Comparison of ENCODE assay signal across 11 cellular contexts in the genomic region with DNA sequence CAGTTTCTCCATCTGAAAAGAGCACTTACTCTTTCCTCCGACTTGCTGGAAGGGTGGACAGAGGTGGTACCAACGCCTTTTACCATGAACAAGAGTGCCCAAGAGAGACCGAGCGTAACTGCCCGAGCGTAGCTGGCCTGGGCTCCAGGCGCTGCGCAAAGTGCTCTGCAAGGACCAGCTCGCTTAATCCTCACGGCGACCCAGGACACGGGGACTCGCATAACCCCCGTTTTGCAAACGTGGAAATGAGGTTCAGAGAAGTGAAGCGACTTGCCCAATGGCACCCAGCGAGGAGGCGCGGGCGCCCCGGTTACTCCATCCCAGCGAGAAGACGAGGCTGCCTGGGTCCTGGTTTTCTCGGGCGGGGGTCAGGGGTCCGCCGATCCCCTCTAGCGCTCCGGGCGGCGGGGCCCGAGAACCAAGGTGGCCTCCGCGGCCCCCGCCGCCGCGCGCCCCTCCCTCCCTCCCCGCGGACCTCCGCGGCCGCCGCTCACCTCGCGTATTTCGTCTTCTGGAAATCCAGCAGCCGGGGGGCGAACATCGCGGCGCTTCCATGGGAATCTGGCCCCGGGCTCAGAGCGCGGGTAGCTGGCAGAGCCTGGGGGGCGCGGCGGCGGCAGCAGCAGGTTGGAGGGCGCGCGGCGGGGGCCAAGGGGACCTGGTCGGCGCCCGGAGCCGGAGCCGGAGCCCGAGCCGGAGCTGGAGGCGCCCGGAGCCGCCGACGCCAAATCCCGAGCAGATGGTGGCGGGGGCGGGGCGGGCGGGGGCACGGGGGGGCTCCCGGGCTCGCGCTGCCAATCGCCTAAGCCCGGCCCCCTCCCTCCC. TPM values are rescaled to one million over a fixed set of nuclear protein-coding genes. Genes with fewer than 3 reads are reported as not detected.
A peak's percentile ranks its signal among the peaks of the same experiment; 100 is the strongest.
DNase-seq lines count a peak whose midpoint lies in the region; ATAC-seq, FAIRE-seq and TF ChIP-seq lines count a peak whose summit lies in the region.
"Had no signal": no experiment of that assay in that cellular context is flagged by ENCODE, and none has a peak within 500 bp of the region (broad histone marks: within the 10 kb centered on the region; RNA-seq: fewer than 3 reads in every experiment).

A gene with protein sequence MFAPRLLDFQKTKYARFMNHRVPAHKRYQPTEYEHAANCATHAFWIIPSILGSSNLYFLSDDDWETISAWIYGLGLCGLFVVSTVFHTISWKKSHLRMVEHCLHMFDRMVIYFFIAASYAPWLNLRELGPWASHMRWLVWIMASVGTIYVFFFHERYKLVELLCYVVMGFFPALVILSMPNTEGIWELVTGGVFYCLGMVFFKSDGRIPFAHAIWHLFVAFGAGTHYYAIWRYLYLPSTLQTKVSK (minus strand): TSS at position 711 of the 825 bp plus-strand sequence. CDS start 170 bp downstream, at position 541.

- WGBS in GM12878 (ENCODE audit: insufficient coverage, insufficient replicate concordance, low lambda C conversion rate, missing lambda C conversion rate): 46% methylated on average over 23 of the region's 87 CpGs
- 3% methylated on average over 86 of the region's 87 CpGs for WGBS in urinary bladder

- no peak within 1 kb of the TSS for H2AFZ ChIP-seq in GM12878 (ENCODE audit: control insufficient read depth, low read depth, low read length)

- H3K4me1 Mint-ChIP-seq in natural killer cell (peaks cover 5% of the 10 kb centered on the region in 2 donors), mesothelial cell of epicardium (peaks cover 5% of the 10 kb centered on the region)
- peaks cover 0 to 4% of the 10 kb centered on the region in 2 donors for H3K4me1 Mint-ChIP-seq in natural killer cell treated with Interleukin-12 subunit alpha and Interleukin-12 subunit beta and Interleukin-15 and Interleukin-18, amount 100 ng/mL, for 72 hours (ENCODE audit: low read depth in 2 of 2)

- no peaks in the 10 kb centered on the region for H3K79me2 ChIP-seq in GM12878 (ENCODE audit: control insufficient read depth, insufficient read depth, low read length)

- H3K9me3 Mint-ChIP-seq in natural killer cell (no peaks in the 10 kb centered on the region), mesothelial cell of epicardium (peaks cover 6% of the 10 kb centered on the region)
- H3K9me3 Mint-ChIP-seq in natural killer cell treated with Interleukin-12 subunit alpha and Interleukin-12 subunit beta and Interleukin-15 and Interleukin-18, amount 100 ng/mL, for 72 hours: no peaks in the 10 kb centered on the region

- RAD21 ChIA-PET in GM12878 (lab: Charles Lee; ENCODE audit: unreplicated experiment): no interaction called here

- CTCF ChIA-PET in GM12878 (lab: Yijun Ruan, JAX): no interaction called here

- POLR2A ChIA-PET in GM12878 (lab: Charles Lee): no interaction called here

- H3K4me3 ChIP-seq in GM12878 (no peak within 1 kb of the TSS), urinary bladder (ENCODE audit: low read depth, low read length) (peak within 1 kb of the TSS; percentile 51)

- peak within 1 kb of the TSS; percentile 65 for H3K4me3 Mint-ChIP-seq in natural killer cell
- no peak within 1 kb of the TSS for H3K4me3 Mint-ChIP-seq in natural killer cell treated with Interleukin-12 subunit alpha and Interleukin-12 subunit beta and Interleukin-15 and Interleukin-18, amount 100 ng/mL, for 72 hours
- H3K4me3 Mint-ChIP-seq in mesothelial cell of epicardium: peak within 1 kb of the TSS; percentile 74

- intact Hi-C loops in natural killer cell (cut with micrococcal nuclease): no loop called here
- intact Hi-C loops in GM12878 (cut with micrococcal nuclease; ENCODE audit: unreplicated experiment): no loop called here

- no peaks in the 10 kb centered on the region for H3K36me3 ChIP-seq in GM12878 (ENCODE audit: control insufficient read depth in 2 of 2, insufficient read depth in 2 of 2, low read length in 1 of 2)
- no peaks in the 10 kb centered on the region for H3K36me3 ChIP-seq in urinary bladder (ENCODE audit: insufficient read depth)
- H3K36me3 ChIP-seq: Peyer's patch had no signal

- no peak for TF ChIP-seq CTCF in natural killer cell (IDR thresholded peaks at IDR 0.05)
- TF ChIP-seq CTCF in GM12878 (IDR thresholded peaks at IDR 0.05 in 2 of 3, conservative IDR thresholded peaks at IDR 0.05 in 1 of 3; ENCODE audit: control insufficient read depth in 2 of 3, extremely low read depth in 1 of 3, insufficient read depth in 1 of 3, low read depth in 3 of 3, low read length in 3 of 3): no peak
- TF ChIP-seq CTCF in mesothelial cell of epicardium (IDR thresholded peaks at IDR 0.05; ENCODE audit: unreplicated experiment): no peak

- H3K27me3 ChIP-seq in GM12878 (replicated peaks in 1 of 2; ENCODE audit: control insufficient read depth in 2 of 2, insufficient read depth in 2 of 2, low read length in 1 of 2): peaks cover 0 to 3% of the 10 kb centered on the region in 2 experiments; a peak in 1 of 4 replicates

- no peaks in the 10 kb centered on the region for H4K20me1 ChIP-seq in GM12878 (ENCODE audit: control insufficient read depth, insufficient read depth)

- no peak for TF ChIP-seq EP300 in GM12878 (IDR thresholded peaks at IDR 0.05; ENCODE audit: borderline replicate concordance in 1 of 2, control insufficient read depth in 1 of 2, low read depth in 2 of 2, low read length in 2 of 2)

- no peak for FAIRE-seq in GM12878 (lab: Jason Lieb, UNC)

- TF ChIP-seq RAD21 in GM12878 (IDR thresholded peaks at IDR 0.05; ENCODE audit: insufficient read depth, low read depth, low read length): no peak

- H3K9me3 ChIP-seq in GM12878 (replicated peaks; ENCODE audit: control insufficient read depth, insufficient read depth, low read length): no peaks in the 10 kb centered on the region
- H3K9me3 ChIP-seq: Peyer's patch had no signal

- TF ChIP-seq POLR2A in GM12878 (IDR thresholded peaks at IDR 0.05; ENCODE audit: low read depth, low read length): no peak

- no peaks in the 10 kb centered on the region for H3K4me1 ChIP-seq in GM12878 (ENCODE audit: control insufficient read depth, insufficient read depth, low read length)
- H3K4me1 ChIP-seq in urinary bladder (ENCODE audit: insufficient read depth): no peaks in the 10 kb centered on the region

- H3K27ac Mint-ChIP-seq in natural killer cell (no peak within 1 kb of the TSS), mesothelial cell of epicardium (no peak within 1 kb of the TSS)
- no peak within 1 kb of the TSS for H3K27ac Mint-ChIP-seq in natural killer cell treated with Interleukin-12 subunit alpha and Interleukin-12 subunit beta and Interleukin-15 and Interleukin-18, amount 100 ng/mL, for 72 hours

- no peak within 1 kb of the TSS for H3K27ac ChIP-seq in GM12878 (ENCODE audit: control insufficient read depth, insufficient read depth)
- H3K27ac ChIP-seq in urinary bladder (ENCODE audit: low read depth): no peak within 1 kb of the TSS
- H3K27ac ChIP-seq: Peyer's patch had no signal

- no peak within 1 kb of the TSS for H3K4me2 ChIP-seq in GM12878 (ENCODE audit: control insufficient read depth, insufficient read depth)

- H3K36me3 Mint-ChIP-seq in natural killer cell: no peaks in the 10 kb centered on the region
- no peaks in the 10 kb centered on the region for H3K36me3 Mint-ChIP-seq in natural killer cell treated with Interleukin-12 subunit alpha and Interleukin-12 subunit beta and Interleukin-15 and Interleukin-18, amount 100 ng/mL, for 72 hours
- H3K36me3 Mint-ChIP-seq in mesothelial cell of epicardium: no peaks in the 10 kb centered on the region

- SMC1A ChIA-PET in GM12878 (lab: Charles Lee; ENCODE audit: uncharacterized antibody, unreplicated experiment): no interaction called here

- no peak for ATAC-seq in natural killer cell
- ATAC-seq in natural killer cell treated with Interleukin-12 subunit alpha and Interleukin-12 subunit beta and Interleukin-15 and Interleukin-18, amount 100 ng/mL, for 72 hours: no peak
- no peak for ATAC-seq in GM12878
- no peak for ATAC-seq in GM19023 (IDR thresholded peaks at IDR 0.05; ENCODE audit: unreplicated experiment)
- ATAC-seq in HG03175 (IDR thresholded peaks at IDR 0.05; ENCODE audit: unreplicated experiment): no peak

- in situ Hi-C loops in GM12878 (cut with MboI): no loop called here

- BruUV-seq in GM12878 (replicated peaks; lab: Mats Ljungman, UMichigan): no TSS peak

- peaks cover 26 to 32% of the 10 kb centered on the region in 2 donors for H3K27me3 Mint-ChIP-seq in natural killer cell (ENCODE audit: low read depth in 2 of 2)
- H3K27me3 Mint-ChIP-seq in natural killer cell treated with Interleukin-12 subunit alpha and Interleukin-12 subunit beta and Interleukin-15 and Interleukin-18, amount 100 ng/mL, for 72 hours: peaks cover 20 to 30% of the 10 kb centered on the region in 2 donors
- peaks cover 73% of the 10 kb centered on the region for H3K27me3 Mint-ChIP-seq in mesothelial cell of epicardium (ENCODE audit: low read depth)

- DNase-seq in natural killer cell: no peak
- no peak for DNase-seq in natural killer cell treated with Interleukin-12 subunit alpha and Interleukin-12 subunit beta and Interleukin-15 and Interleukin-18, amount 100 ng/mL, for 72 hours (ENCODE audit: low spot score)
- no peak for DNase-seq in GM12878 (ENCODE audit: low read depth, low spot score)
- no peak for DNase-seq in mesothelial cell of epicardium (ENCODE audit: low spot score in 2 of 2, unreplicated experiment in 2 of 2)
- no peak for DNase-seq in mesenteric fat pad (ENCODE audit: low spot score)
- DNase-seq: EL had no signal

- H3K9ac ChIP-seq in GM12878 (ENCODE audit: control insufficient read depth, insufficient read depth, low read length): no peak within 1 kb of the TSS

TF ChIP-seq in GM12878, 131 proteins besides CTCF, POLR2A, EP300 and RAD21 (continues in another document):
- no peak for TF ChIP-seq GATAD2B (conservative IDR thresholded peaks at IDR 0.05; ENCODE audit: low read depth)

RNA-seq across cellular contexts. Expression of the gene that starts here (rescaled TPM):
- total RNA-seq in natural killer cell: not detected
- not detected for total RNA-seq in natural killer cell treated with Interleukin-12 subunit alpha and Interleukin-12 subunit beta and Interleukin-15 and Interleukin-18, amount 100 ng/mL, for 72 hours
- total RNA-seq in GM12878 (2013; cell fraction: nucleolus; rRNA removed): not detected in 2 replicates
- not detected in 2 replicates for total RNA-seq in GM12878 (2014; rRNA removed)
- total RNA-seq in GM12878 (2014; rRNA removed; fragmentation: Illumina TruSeq; extraction: Trizol): not detected in 2 replicates
- not detected in 2 replicates for total RNA-seq in GM12878 (2021)
- polyA plus RNA-seq in GM12878 (2011; ENCODE audit: low read depth): not detected
- polyA plus RNA-seq in GM12878 (2011; rRNA removed): not detected in 2 replicates
- polyA plus RNA-seq in GM12878 (2011; cell fraction: cytosol; rRNA removed): not detected in 2 replicates
- not detected in 2 replicates for polyA plus RNA-seq in GM12878 (2011; cell fraction: nucleus; rRNA removed)
- polyA plus RNA-seq in GM12878 (2012): not detected in 2 replicates
- not detected in 2 replicates for polyA plus RNA-seq in GM12878 (2014; fragmentation: Illumina TruSeq; extraction: Trizol)
- not detected for polyA plus RNA-seq in GM12878 (2014; fragmentation: Nextera tagmentation; extraction: Ambion mirVana)
- polyA plus RNA-seq in GM12878 (2014; rRNA removed): not detected in 2 replicates
- polyA plus RNA-seq in GM12878 (2016; fragmentation: Nextera tagmentation; extraction: Ambion mirVana): not detected
- not detected in 2 replicates for polyA minus RNA-seq in GM12878 (2011; rRNA and poly(A)+ RNA removed)
- not detected in 2 replicates for polyA minus RNA-seq in GM12878 (2011; cell fraction: cytosol; rRNA and poly(A)+ RNA removed)
- polyA minus RNA-seq in GM12878 (2011; cell fraction: nucleus; rRNA and poly(A)+ RNA removed): not detected in 2 replicates
- not detected in 3 replicates for total RNA-seq in mesothelial cell of epicardium
- 0.11 TPM for total RNA-seq in urinary bladder
- not detected for polyA plus RNA-seq in urinary bladder
- not detected for total RNA-seq in mesenteric fat pad
- total RNA-seq: mucosa of gallbladder, Peyer's patch had no signal
